13 cellular contexts compared by ENCODE assay signal in the genomic region with DNA sequence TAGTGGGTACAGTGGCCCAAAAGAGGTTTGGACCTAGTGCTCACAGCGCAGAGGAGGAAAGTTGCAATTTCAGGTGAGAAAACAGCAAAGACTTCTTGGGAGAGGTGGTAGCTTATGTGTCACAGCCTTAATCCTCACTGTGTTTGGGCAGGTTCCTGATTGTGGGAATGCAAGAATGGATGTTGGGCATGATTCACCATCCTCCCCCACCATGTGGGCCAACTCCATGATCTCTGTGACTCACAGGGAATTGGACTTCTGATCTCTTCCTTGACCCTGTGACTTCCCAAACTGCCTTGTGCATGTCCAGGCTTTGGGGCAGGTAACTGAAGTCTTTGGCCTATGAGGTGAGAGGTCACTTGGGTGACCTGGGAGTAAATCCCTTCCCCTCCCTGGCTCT. TPM values are rescaled to one million over a fixed set of nuclear protein-coding genes. Genes with fewer than 3 reads are reported as not detected.
DNase-seq lines count a peak whose midpoint lies in the region; ATAC-seq and TF ChIP-seq lines count a peak whose summit lies in the region.
"Had no signal": no experiment of that assay in that cellular context is flagged by ENCODE, and none has a peak within 500 bp of the region (broad histone marks: within the 10 kb centered on the region; RNA-seq: fewer than 3 reads in every experiment).

No MANE protein-coding gene starts in this region.

- H3K9me3 ChIP-seq in RWPE2 (ENCODE audit: severe bottlenecking), result no peaks in the 10 kb centered on the region
- H3K9me3 ChIP-seq: tibial nerve had no signal

- peak overlapping the region; percentile 44 for H3K27ac ChIP-seq in RWPE2 (ENCODE audit: poor library complexity, severe bottlenecking)
- H3K27ac ChIP-seq in foreskin keratinocyte, result no peak overlapping the region
- H3K27ac ChIP-seq: tibial nerve had no signal

- H3K4me1 ChIP-seq in RWPE2 (ENCODE audit: insufficient read depth, poor library complexity, severe bottlenecking), result peaks cover 22% of the 10 kb centered on the region
- H3K4me1 ChIP-seq in foreskin keratinocyte, result peaks cover 22% of the 10 kb centered on the region
- H3K4me1 ChIP-seq: BE2C had no signal

- no peak overlapping the region for H3K4me3 Mint-ChIP-seq in stimulated activated naive CD8-positive, alpha-beta T cell treated with anti-CD3 and anti-CD28 coated beads, Interleukin-15, Interleukin-2, amounts not matched to agents 100 ng/mL and 50 ng/mL, for 24 hours
- no peak overlapping the region for H3K4me3 Mint-ChIP-seq in stimulated activated naive CD8-positive, alpha-beta T cell treated with anti-CD3 and anti-CD28 coated beads, Interleukin-15, amount 100 ng/mL, for 72 hours

- H3K27me3 Mint-ChIP-seq in stimulated activated naive CD8-positive, alpha-beta T cell treated with anti-CD3 and anti-CD28 coated beads, Interleukin-15, Interleukin-2, amounts not matched to agents 100 ng/mL and 50 ng/mL, for 24 hours, result no peaks in the 10 kb centered on the region
- H3K27me3 Mint-ChIP-seq in stimulated activated naive CD8-positive, alpha-beta T cell treated with anti-CD3 and anti-CD28 coated beads, Interleukin-15, amount 100 ng/mL, for 72 hours, result no peaks in the 10 kb centered on the region

- peaks cover 3% of the 10 kb centered on the region for H3K9me3 Mint-ChIP-seq in stimulated activated naive CD8-positive, alpha-beta T cell treated with anti-CD3 and anti-CD28 coated beads, Interleukin-15, Interleukin-2, amounts not matched to agents 100 ng/mL and 50 ng/mL, for 24 hours
- H3K9me3 Mint-ChIP-seq in stimulated activated naive CD8-positive, alpha-beta T cell treated with anti-CD3 and anti-CD28 coated beads, Interleukin-15, amount 100 ng/mL, for 72 hours, result no peaks in the 10 kb centered on the region

- ATAC-seq in stimulated activated naive CD8-positive, alpha-beta T cell treated with anti-CD3 and anti-CD28 coated beads, Interleukin-15, amount 100 ng/mL, for 72 hours, result no peak
- ATAC-seq in RWPE2 (ENCODE audit: low read depth), result peak; percentile 66
- ATAC-seq in foreskin keratinocyte, result peak; percentile 84
- ATAC-seq in GM19452 (IDR thresholded peaks at IDR 0.05; ENCODE audit: unreplicated experiment), result no peak
- ATAC-seq: Right ventricle myocardium inferior had no signal

- H3K4me3 ChIP-seq in RWPE2 (ENCODE audit: severe bottlenecking), result no peak overlapping the region
- H3K4me3 ChIP-seq: tibial nerve had no signal

- no peaks in the 10 kb centered on the region for H3K36me3 ChIP-seq in RWPE2 (ENCODE audit: low read depth)
- H3K36me3 ChIP-seq: BE2C, tibial nerve had no signal

- no peaks in the 10 kb centered on the region for H3K27me3 ChIP-seq in RWPE2 (ENCODE audit: insufficient read depth, poor library complexity, severe bottlenecking)
- H3K27me3 ChIP-seq in foreskin keratinocyte, result no peaks in the 10 kb centered on the region
- H3K27me3 ChIP-seq: BE2C, tibial nerve had no signal

- DNase-seq in stimulated activated naive CD8-positive, alpha-beta T cell treated with anti-CD3 and anti-CD28 coated beads, Interleukin-15, amount 100 ng/mL, for 72 hours, result no peak
- DNase-seq in RWPE2 (ENCODE audit: low spot score), result peak; percentile 76
- DNase-seq in foreskin keratinocyte, result peak; percentile 84 to 93
- DNase-seq in UCSD-AML1 (lab: John Stamatoyannopoulos, UW; ENCODE audit: unreplicated experiment), result no peak
- no peak for DNase-seq in GF-D8 (lab: John Stamatoyannopoulos, UW)
- no peak for DNase-seq in cerebellar nuclear complex (lab: John Stamatoyannopoulos, UW)
- DNase-seq: activated naive CD4-positive, alpha-beta T cell treated with anti-CD3 and anti-CD28 coated beads, Interleukin-2, amount 50 U/mL, for 16 hours; BE2C; effector memory CD4-positive, alpha-beta T cell had no signal

- peaks cover 32% of the 10 kb centered on the region for H3K4me1 Mint-ChIP-seq in stimulated activated naive CD8-positive, alpha-beta T cell treated with anti-CD3 and anti-CD28 coated beads, Interleukin-15, Interleukin-2, amounts not matched to agents 100 ng/mL and 50 ng/mL, for 24 hours (ENCODE audit: low read depth)
- peaks cover 26% of the 10 kb centered on the region for H3K4me1 Mint-ChIP-seq in stimulated activated naive CD8-positive, alpha-beta T cell treated with anti-CD3 and anti-CD28 coated beads, Interleukin-15, amount 100 ng/mL, for 72 hours

- no peaks in the 10 kb centered on the region for H3K36me3 Mint-ChIP-seq in stimulated activated naive CD8-positive, alpha-beta T cell treated with anti-CD3 and anti-CD28 coated beads, Interleukin-15, Interleukin-2, amounts not matched to agents 100 ng/mL and 50 ng/mL, for 24 hours (ENCODE audit: low read depth)

- peak overlapping the region; percentile 24 for H3K27ac Mint-ChIP-seq in stimulated activated naive CD8-positive, alpha-beta T cell treated with anti-CD3 and anti-CD28 coated beads, Interleukin-15, Interleukin-2, amounts not matched to agents 100 ng/mL and 50 ng/mL, for 24 hours
- no peak overlapping the region for H3K27ac Mint-ChIP-seq in stimulated activated naive CD8-positive, alpha-beta T cell treated with anti-CD3 and anti-CD28 coated beads, Interleukin-15, amount 100 ng/mL, for 72 hours

- TF ChIP-seq CTCF in RWPE2 (IDR thresholded peaks at IDR 0.05; ENCODE audit: poor library complexity, severe bottlenecking) (no peak), foreskin keratinocyte (conservative IDR thresholded peaks at IDR 0.05) (no peak)

RNA-seq across cellular contexts. Expression of a gene that starts 1.8 kb away (rescaled TPM):
- 17.2 and 22.9 TPM in 2 replicates for total RNA-seq in foreskin keratinocyte
- polyA plus RNA-seq in foreskin keratinocyte, result 9.4 and 12.4 TPM in 2 replicates

Comparison
In these comparisons a context has a peak if more than half of its experiments do, and no peak if none do; other contexts are left out.
1. ATAC-seq: peak in RWPE2 (single experiment) and foreskin keratinocyte (single experiment); none in stimulated activated naive CD8-positive, alpha-beta T cell treated with anti-CD3 and anti-CD28 coated beads, Interleukin-15, amount 100 ng/mL, for 72 hours (single experiment) and GM19452 (single experiment).
2. DNase-seq: peak in RWPE2 (single experiment) and foreskin keratinocyte (2 of 2); none in stimulated activated naive CD8-positive, alpha-beta T cell treated with anti-CD3 and anti-CD28 coated beads, Interleukin-15, amount 100 ng/mL, for 72 hours (0 of 2), UCSD-AML1 (single experiment), GF-D8 (single experiment) and cerebellar nuclear complex (0 of 2).